Comparison of ENCODE assay signal across 12 cellular contexts in genomic region chr11:43508511-43508918, GRCh38.
DNase-seq lines count a peak whose midpoint lies in the region; ATAC-seq and TF ChIP-seq lines count a peak whose summit lies in the region.
"Had no signal": no experiment of that assay in that cellular context is flagged by ENCODE, and none has a peak within 500 bp of the region (broad histone marks: within the 10 kb centered on the region; RNA-seq: fewer than 3 reads in every experiment).

No MANE protein-coding gene starts in this region.

- H4K8ac ChIP-seq in mesenchymal stem cell (ENCODE audit: low read length): no peak overlapping the region

- H3K23ac ChIP-seq in mesenchymal stem cell (ENCODE audit: low read length in 2 of 2): no peak overlapping the region

- H3K4me1 ChIP-seq in mesenchymal stem cell (ENCODE audit: control insufficient read depth, insufficient read depth, low read depth, low read length) (peaks cover 2% of the 10 kb centered on the region), left ventricle myocardium inferior (no peaks in the 10 kb centered on the region)
- H3K4me1 ChIP-seq: colonic mucosa had no signal

- no peak overlapping the region for H3K4ac ChIP-seq in mesenchymal stem cell (ENCODE audit: low read depth in 1 of 2, low read length in 2 of 2)

- H3K36me3 ChIP-seq in mesenchymal stem cell (ENCODE audit: control insufficient read depth in 1 of 2, insufficient read depth in 2 of 2, low read depth in 1 of 2, low read length in 2 of 2): no peaks in the 10 kb centered on the region
- H3K36me3 ChIP-seq in left ventricle myocardium inferior: no peaks in the 10 kb centered on the region
- H3K36me3 ChIP-seq: colonic mucosa had no signal

- intact Hi-C loops in left ventricle myocardium inferior (cut with micrococcal nuclease): no loop called here

- H2BK12ac ChIP-seq in mesenchymal stem cell (ENCODE audit: low read length in 2 of 2): no peak overlapping the region

- H3K36me3 Mint-ChIP-seq in osteocyte (ENCODE audit: unreplicated experiment): no peaks in the 10 kb centered on the region

- no peak for TF ChIP-seq CTCF in osteocyte (IDR thresholded peaks at IDR 0.05)
- TF ChIP-seq CTCF in left ventricle myocardium inferior (IDR thresholded peaks at IDR 0.05; ENCODE audit: borderline replicate concordance): no peak

- H3K4me3 ChIP-seq in mesenchymal stem cell (ENCODE audit: insufficient read depth in 1 of 2, low read depth in 1 of 2, low read length in 2 of 2) (no peak overlapping the region), left ventricle myocardium inferior (no peak overlapping the region)
- H3K4me3 ChIP-seq: colonic mucosa had no signal

- H3K9me3 ChIP-seq in mesenchymal stem cell (ENCODE audit: control insufficient read depth, low read length): peaks cover 4% of the 10 kb centered on the region
- peaks cover 4% of the 10 kb centered on the region for H3K9me3 ChIP-seq in left ventricle myocardium inferior (replicated peaks)
- H3K9me3 ChIP-seq: colonic mucosa had no signal

- ATAC-seq in HG02884 (IDR thresholded peaks at IDR 0.05; ENCODE audit: unreplicated experiment): no peak

- no peak overlapping the region for H4K91ac ChIP-seq in mesenchymal stem cell (ENCODE audit: low read length)

- H3K4me3 Mint-ChIP-seq in osteocyte (ENCODE audit: unreplicated experiment): no peak overlapping the region

- H3K79me1 ChIP-seq in mesenchymal stem cell (replicated peaks; ENCODE audit: low read length, poor library complexity, severe bottlenecking): no peaks in the 10 kb centered on the region

- DNase-seq in GM04503 (ENCODE audit: low read depth): peak; percentile 53
- DNase-seq in M059J (ENCODE audit: low read depth): peak; percentile 79
- peak; percentile 53 for DNase-seq in amniotic epithelial cell (ENCODE audit: low read depth)
- DNase-seq in mesenchymal stem cell: peak; percentile 14
- DNase-seq in osteocyte (ENCODE audit: extremely low spot score, unreplicated experiment): no peak
- no peak for DNase-seq in left ventricle myocardium inferior
- DNase-seq in NCI-H2196 treated with DMSO at 0.1 percent for 48 hours (lab: John Stamatoyannopoulos, UW; ENCODE audit: unreplicated experiment): no peak
- DNase-seq: colonic mucosa, hippocampal formation, MM.1S had no signal

- no peak overlapping the region for H3K18ac ChIP-seq in mesenchymal stem cell (ENCODE audit: low read depth in 1 of 2, low read length in 2 of 2)

- peaks cover 1% of the 10 kb centered on the region for H3K4me1 Mint-ChIP-seq in osteocyte (ENCODE audit: unreplicated experiment)

- H2BK120ac ChIP-seq in mesenchymal stem cell (ENCODE audit: low read depth, low read length): no peak overlapping the region

- no peak overlapping the region for H2BK15ac ChIP-seq in mesenchymal stem cell (ENCODE audit: low read depth, poor library complexity, severe bottlenecking)

- no peak overlapping the region for H2BK5ac ChIP-seq in mesenchymal stem cell (ENCODE audit: low read depth, low read length, poor library complexity, severe bottlenecking)

- WGBS in mesenchymal stem cell: 46% methylated on average over 2 of the region's 3 CpGs

- H3K4me2 ChIP-seq in mesenchymal stem cell (ENCODE audit: low read length, poor library complexity, severe bottlenecking): no peak overlapping the region

- H3K27ac ChIP-seq in mesenchymal stem cell (ENCODE audit: low read length, poor library complexity, severe bottlenecking): no peak overlapping the region
- no peak overlapping the region for H3K27ac ChIP-seq in left ventricle myocardium inferior (replicated peaks)
- H3K27ac ChIP-seq: colonic mucosa had no signal

- H3K27ac Mint-ChIP-seq in osteocyte (ENCODE audit: unreplicated experiment): no peak overlapping the region
- H3K27ac Mint-ChIP-seq: activated T-helper 2 cell treated with anti-CD3 and anti-CD28 coated beads, Interferon-gamma antibody, Interleukin-2, Interleukin-4, amounts not matched to agents 10 μg/mL and 5 μg/mL and 100 μg/mL, durations not matched to agents 14 hours and 24 hours and 36 hours had no signal

- H3K9ac ChIP-seq in mesenchymal stem cell (ENCODE audit: low read length): no peak overlapping the region

- no peak overlapping the region for H2AFZ ChIP-seq in mesenchymal stem cell (ENCODE audit: low read depth, low read length)

- no peaks in the 10 kb centered on the region for H3K27me3 Mint-ChIP-seq in osteocyte (ENCODE audit: unreplicated experiment)

- no peak overlapping the region for H2AK5ac ChIP-seq in mesenchymal stem cell (ENCODE audit: low read length, severe bottlenecking)

- H3K27me3 ChIP-seq in mesenchymal stem cell (ENCODE audit: control insufficient read depth in 1 of 2, insufficient read depth in 1 of 2, low read length in 2 of 2) (peaks cover 3 to 4% of the 10 kb centered on the region in 2 experiments), left ventricle myocardium inferior (ENCODE audit: low read depth) (peaks cover 11% of the 10 kb centered on the region)
- H3K27me3 ChIP-seq: colonic mucosa had no signal

- no peak overlapping the region for H3K14ac ChIP-seq in mesenchymal stem cell (ENCODE audit: low read length in 2 of 2)

- H3K9me3 Mint-ChIP-seq in osteocyte (ENCODE audit: unreplicated experiment): peaks cover 8% of the 10 kb centered on the region

Comparison
In these comparisons a context has a peak if more than half of its experiments do, and no peak if none do; other contexts are left out.
1. DNase-seq: peak in GM04503 (single experiment), M059J (single experiment), amniotic epithelial cell (single experiment) and mesenchymal stem cell (single experiment); none in osteocyte (single experiment), left ventricle myocardium inferior (single experiment) and NCI-H2196 treated with DMSO at 0.1 percent for 48 hours (single experiment).